Comparison of ENCODE assay signal across 8 cellular contexts in the genomic region with DNA sequence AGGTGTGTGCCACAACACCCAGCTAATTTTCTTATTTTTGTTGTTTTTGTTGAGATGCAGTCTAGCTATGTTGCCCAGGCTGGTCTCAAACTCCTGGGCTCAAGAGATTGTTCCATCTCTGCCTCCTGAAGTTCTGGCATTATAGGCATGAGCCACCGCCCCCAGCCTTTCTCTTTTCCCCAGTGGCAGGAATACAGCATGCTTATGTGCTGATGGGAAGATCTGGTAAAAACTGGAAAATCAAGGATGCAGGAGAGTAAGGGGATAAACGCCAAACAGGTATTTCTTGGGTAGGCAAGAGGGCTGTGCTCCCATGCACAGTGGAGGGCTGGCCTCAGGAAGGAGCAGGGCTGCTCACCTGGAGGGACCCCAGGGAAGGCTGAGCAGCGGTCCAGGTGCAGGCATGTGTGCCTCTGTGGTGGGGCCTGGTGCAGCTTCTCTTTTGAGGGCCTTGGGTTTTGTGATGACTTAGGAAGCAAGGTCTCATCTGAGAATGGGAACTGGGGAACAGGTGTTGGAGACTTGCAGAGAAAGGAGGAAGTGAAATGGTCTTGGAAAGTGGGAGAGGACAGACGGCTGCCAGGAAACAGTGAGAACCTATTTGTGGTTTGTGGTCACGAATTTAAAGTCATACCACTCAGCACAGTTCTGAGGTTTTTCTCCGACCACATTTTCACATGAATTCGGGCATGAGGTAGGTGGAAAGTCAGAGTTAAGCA.
DNase-seq lines count a peak whose midpoint lies in the region; ATAC-seq and TF ChIP-seq lines count a peak whose summit lies in the region.

No MANE protein-coding gene starts in this region.

- no peaks in the 10 kb centered on the region for H3K36me3 Mint-ChIP-seq in activated T-helper 2 cell treated with anti-CD3 and anti-CD28 coated beads, Interferon-gamma antibody, Interleukin-2, Interleukin-4, amounts not matched to agents 10 μg/mL and 5 μg/mL and 100 μg/mL, durations not matched to agents 14 hours and 24 hours and 36 hours (ENCODE audit: low read depth)

- TF ChIP-seq CTCF in GM06990 (IDR thresholded peaks at IDR 0.05; ENCODE audit: insufficient read depth, low read length, poor library complexity, severe bottlenecking) (no peak), spleen (IDR thresholded peaks at IDR 0.05 in 8 of 11, conservative IDR thresholded peaks at IDR 0.05 in 3 of 11) (no peak)

- H3K27me3 Mint-ChIP-seq in activated T-helper 2 cell treated with anti-CD3 and anti-CD28 coated beads, Interferon-gamma antibody, Interleukin-2, Interleukin-4, amounts not matched to agents 10 μg/mL and 5 μg/mL and 100 μg/mL, durations not matched to agents 14 hours and 24 hours and 36 hours (ENCODE audit: low read depth), result peaks cover 15% of the 10 kb centered on the region

- in situ Hi-C loops in G401 (cut with HindIII; ENCODE audit: low sequenced_read_pairs), result no loop called here

- peaks cover 0 to 18% (median 13%) of the 10 kb centered on the region in 6 donors for H3K4me1 ChIP-seq in spleen

- H3K4me3 Mint-ChIP-seq in activated T-helper 2 cell treated with anti-CD3 and anti-CD28 coated beads, Interferon-gamma antibody, Interleukin-2, Interleukin-4, amounts not matched to agents 10 μg/mL and 5 μg/mL and 100 μg/mL, durations not matched to agents 14 hours and 24 hours and 36 hours (ENCODE audit: low read depth), result peak overlapping the region; percentile 43

- H3K27ac Mint-ChIP-seq in activated T-helper 2 cell treated with anti-CD3 and anti-CD28 coated beads, Interferon-gamma antibody, Interleukin-2, Interleukin-4, amounts not matched to agents 10 μg/mL and 5 μg/mL and 100 μg/mL, durations not matched to agents 14 hours and 24 hours and 36 hours, result peak overlapping the region; percentile 7

- peaks cover 43% of the 10 kb centered on the region for H3K4me1 Mint-ChIP-seq in activated T-helper 2 cell treated with anti-CD3 and anti-CD28 coated beads, Interferon-gamma antibody, Interleukin-2, Interleukin-4, amounts not matched to agents 10 μg/mL and 5 μg/mL and 100 μg/mL, durations not matched to agents 14 hours and 24 hours and 36 hours (ENCODE audit: low read depth)

- 37 to 46% (median 39%) methylated on average over 7 of the region's 7 CpGs for WGBS in spleen, 5 donors

- H3K27me3 ChIP-seq in GM06990 (replicated peaks; ENCODE audit: control insufficient read depth, insufficient read depth, low read length), result no peaks in the 10 kb centered on the region; the same call in 1 of the 2 replicates
- peaks cover 0 to 70% (median 14%) of the 10 kb centered on the region in 7 donors for H3K27me3 ChIP-seq in spleen (replicated peaks in 1 of 7)

- no peak overlapping the region for H3K27ac ChIP-seq in spleen

- H3K4me3 ChIP-seq in GM06990 (replicated peaks; ENCODE audit: low read depth, low read length) (no peak overlapping the region), spleen (no peak overlapping the region)

- no peaks in the 10 kb centered on the region for H3K9me3 Mint-ChIP-seq in activated T-helper 2 cell treated with anti-CD3 and anti-CD28 coated beads, Interferon-gamma antibody, Interleukin-2, Interleukin-4, amounts not matched to agents 10 μg/mL and 5 μg/mL and 100 μg/mL, durations not matched to agents 14 hours and 24 hours and 36 hours

- H3K36me3 ChIP-seq in GM06990 (ENCODE audit: control insufficient read depth, insufficient read depth, low read length) (no peaks in the 10 kb centered on the region), spleen (no peaks in the 10 kb centered on the region)

- no peak for TF ChIP-seq POLR2A in spleen (IDR thresholded peaks at IDR 0.05)

- DNase-seq in GM06990 (ENCODE audit: extremely low read depth, insufficient read length) (peak; percentile 53), NCI-H345 (lab: John Stamatoyannopoulos, UW) (no peak), NCI-H2171 treated with DMSO at 0.1 percent for 48 hours (lab: John Stamatoyannopoulos, UW) (no peak), spleen (no peak), G401 (ENCODE audit: low spot score) (no peak)
- DNase-seq in activated T-helper 2 cell treated with anti-CD3 and anti-CD28 coated beads, Interferon-gamma antibody, Interleukin-2, Interleukin-4, amounts not matched to agents 10 μg/mL and 5 μg/mL and 100 μg/mL, durations not matched to agents 14 hours and 24 hours and 36 hours (ENCODE audit: low spot score), result peak; percentile 15

- peak; percentile 76 for ATAC-seq in GM21381 (IDR thresholded peaks at IDR 0.05; ENCODE audit: unreplicated experiment)
- ATAC-seq in HG03571 (IDR thresholded peaks at IDR 0.05; ENCODE audit: unreplicated experiment), result peak; percentile 70

- intact Hi-C loops in activated T-helper 2 cell treated with anti-CD3 and anti-CD28 coated beads, Interferon-gamma antibody, Interleukin-2, Interleukin-4, amounts not matched to agents 10 μg/mL and 5 μg/mL and 100 μg/mL, durations not matched to agents 14 hours and 24 hours and 36 hours (cut with micrococcal nuclease), result no loop called here
- intact Hi-C loops in spleen (cut with DNase I; ENCODE audit: low total_unique reads), result no loop called here

- no peaks in the 10 kb centered on the region for H3K9me3 ChIP-seq in spleen

Comparison
In these comparisons a context has a peak if more than half of its experiments do, and no peak if none do; other contexts are left out.
1. DNase-seq: peak in GM06990 (single experiment) and activated T-helper 2 cell treated with anti-CD3 and anti-CD28 coated beads, Interferon-gamma antibody, Interleukin-2, Interleukin-4, amounts not matched to agents 10 μg/mL and 5 μg/mL and 100 μg/mL, durations not matched to agents 14 hours and 24 hours and 36 hours (single experiment); none in NCI-H345 (single experiment), NCI-H2171 treated with DMSO at 0.1 percent for 48 hours (single experiment), spleen (single experiment) and G401 (single experiment).